ENCODE assay signal across 8 cellular contexts in the genomic region with DNA sequence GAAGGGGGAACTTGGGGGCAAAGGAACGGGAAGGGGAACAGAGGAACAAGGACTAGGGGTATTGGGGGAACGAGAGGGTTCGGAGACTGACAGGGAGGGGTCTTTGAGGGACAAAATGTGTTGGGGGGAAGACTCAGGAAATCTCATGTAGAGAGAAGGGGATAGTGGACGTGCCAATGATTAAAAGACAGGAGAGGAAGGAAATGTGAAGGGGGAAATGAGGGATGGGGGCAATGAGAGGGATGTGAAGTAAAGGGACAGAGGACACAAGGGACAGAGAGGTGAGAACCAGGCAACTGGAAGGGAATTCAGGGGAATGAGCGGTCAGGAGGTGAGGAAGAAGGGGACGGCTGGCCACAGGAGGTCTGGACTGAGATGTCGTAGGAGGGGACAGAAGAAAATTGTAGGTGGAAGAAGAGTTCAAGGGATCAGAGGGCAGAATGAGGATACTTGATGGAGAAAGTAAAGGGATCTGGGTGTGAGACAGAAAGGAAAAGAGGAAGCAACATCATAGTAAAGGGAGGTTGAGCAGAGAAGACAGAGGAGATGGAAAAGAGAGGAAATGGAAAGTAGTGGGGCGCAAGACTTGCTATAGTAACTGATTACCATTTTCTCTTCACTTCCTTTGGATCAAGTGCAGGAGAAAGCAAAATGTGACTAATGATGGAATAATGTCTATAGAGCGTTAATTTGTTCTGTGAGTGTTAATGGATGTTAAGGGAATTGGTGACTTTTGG. TPM values are rescaled to one million over a fixed set of nuclear protein-coding genes. Genes with fewer than 3 reads are reported as not detected.
DNase-seq lines count a peak whose midpoint lies in the region; ATAC-seq and TF ChIP-seq lines count a peak whose summit lies in the region.

No MANE protein-coding gene starts in this region.

- peaks cover 78% of the 10 kb centered on the region for H3K4me1 Mint-ChIP-seq in HFFc6 (ENCODE audit: low read depth)
- peaks cover 52% of the 10 kb centered on the region for H3K4me1 Mint-ChIP-seq in activated CD4-positive, alpha-beta memory T cell treated with anti-CD3 and anti-CD28 coated beads for 36 hours (ENCODE audit: low read depth)
- H3K4me1 Mint-ChIP-seq in stimulated activated naive CD8-positive, alpha-beta T cell treated with anti-CD3 and anti-CD28 coated beads, Interleukin-15, amount 100 ng/mL, for 72 hours: peaks cover 49% of the 10 kb centered on the region

- no peaks in the 10 kb centered on the region for H3K36me3 ChIP-seq in iPS-15b (ENCODE audit: control insufficient read depth, insufficient read depth, low read length)

- CTCF ChIA-PET in AG04450 (lab: Charles Lee): no interaction called here
- CTCF ChIA-PET in activated CD4-positive, alpha-beta memory T cell treated with anti-CD3 and anti-CD28 coated beads for 36 hours (lab: Charles Lee): interaction anchor here (0.6 to 1.6 kb wide), 3 partner anchors 27 to 42 kb away, joined by 3 to 6 read pairs (median 3); no protein-coding TSS in a partner anchor

- TF ChIP-seq CTCF in AG04450 (IDR thresholded peaks at IDR 0.05; ENCODE audit: low read depth, low read length) (no peak), HFFc6 (IDR thresholded peaks at IDR 0.05) (no peak)

- H3K4me3 Mint-ChIP-seq in HFFc6: peak overlapping the region; percentile 90
- H3K4me3 Mint-ChIP-seq in activated CD4-positive, alpha-beta memory T cell treated with anti-CD3 and anti-CD28 coated beads for 36 hours: peak overlapping the region; percentile 93
- peak overlapping the region; percentile 95 to 96 for H3K4me3 Mint-ChIP-seq in stimulated activated naive CD8-positive, alpha-beta T cell treated with anti-CD3 and anti-CD28 coated beads, Interleukin-15, amount 100 ng/mL, for 72 hours

- H3K9ac ChIP-seq in iPS-15b (ENCODE audit: low read depth, low read length): peak overlapping the region; percentile 38

- H3K4me1 ChIP-seq in iPS-15b (ENCODE audit: control insufficient read depth, insufficient read depth, low read length): peaks cover 4% of the 10 kb centered on the region

- DNase-seq in AG04450 (ENCODE audit: low read depth, low spot score): no peak
- no peak for DNase-seq in HFFc6
- no peak for DNase-seq in activated CD4-positive, alpha-beta memory T cell treated with anti-CD3 and anti-CD28 coated beads for 36 hours
- DNase-seq in stimulated activated naive CD8-positive, alpha-beta T cell treated with anti-CD3 and anti-CD28 coated beads, Interleukin-15, amount 100 ng/mL, for 72 hours: no peak
- no peak for DNase-seq in NCI-H510A treated with DMSO at 0.1 percent for 48 hours (lab: John Stamatoyannopoulos, UW)

- H3K27me3 Mint-ChIP-seq in HFFc6 (ENCODE audit: insufficient read depth): peaks cover 2% of the 10 kb centered on the region
- no peaks in the 10 kb centered on the region for H3K27me3 Mint-ChIP-seq in activated CD4-positive, alpha-beta memory T cell treated with anti-CD3 and anti-CD28 coated beads for 36 hours
- H3K27me3 Mint-ChIP-seq in stimulated activated naive CD8-positive, alpha-beta T cell treated with anti-CD3 and anti-CD28 coated beads, Interleukin-15, amount 100 ng/mL, for 72 hours: no peaks in the 10 kb centered on the region

- no peaks in the 10 kb centered on the region for H3K9me3 Mint-ChIP-seq in HFFc6
- H3K9me3 Mint-ChIP-seq in activated CD4-positive, alpha-beta memory T cell treated with anti-CD3 and anti-CD28 coated beads for 36 hours: no peaks in the 10 kb centered on the region
- H3K9me3 Mint-ChIP-seq in stimulated activated naive CD8-positive, alpha-beta T cell treated with anti-CD3 and anti-CD28 coated beads, Interleukin-15, amount 100 ng/mL, for 72 hours: no peaks in the 10 kb centered on the region

- intact Hi-C loops in activated CD4-positive, alpha-beta memory T cell treated with anti-CD3 and anti-CD28 coated beads for 36 hours (cut with micrococcal nuclease): loop anchor here (2.0 to 10.0 kb wide), 4 partner anchors 67 to 905 kb away; a partner anchor contains a TSS

- ATAC-seq in stimulated activated naive CD8-positive, alpha-beta T cell treated with anti-CD3 and anti-CD28 coated beads, Interleukin-15, amount 100 ng/mL, for 72 hours: no peak
- ATAC-seq in GM18868 (IDR thresholded peaks at IDR 0.05; ENCODE audit: unreplicated experiment) (no peak), HG02840 (IDR thresholded peaks at IDR 0.05; ENCODE audit: low FRiP score, unreplicated experiment) (no peak)

- H3K9me3 ChIP-seq in AG04450 (ENCODE audit: control insufficient read depth, insufficient read depth, low read length) (no peaks in the 10 kb centered on the region), iPS-15b (ENCODE audit: control insufficient read depth, insufficient read depth, low read length) (no peaks in the 10 kb centered on the region)

- H3K27ac ChIP-seq in AG04450 (ENCODE audit: low read depth, low read length): no peak overlapping the region

- H3K27ac Mint-ChIP-seq in HFFc6: peak overlapping the region; percentile 65
- H3K27ac Mint-ChIP-seq in activated CD4-positive, alpha-beta memory T cell treated with anti-CD3 and anti-CD28 coated beads for 36 hours: peak overlapping the region; percentile 92
- H3K27ac Mint-ChIP-seq in stimulated activated naive CD8-positive, alpha-beta T cell treated with anti-CD3 and anti-CD28 coated beads, Interleukin-15, amount 100 ng/mL, for 72 hours: peak overlapping the region; percentile 89 to 96

- H3K27me3 ChIP-seq in AG04450 (ENCODE audit: control insufficient read depth, insufficient read depth, low read length) (no peaks in the 10 kb centered on the region), iPS-15b (ENCODE audit: control insufficient read depth, insufficient read depth, low read length) (no peaks in the 10 kb centered on the region)

- H3K36me3 Mint-ChIP-seq in HFFc6 (ENCODE audit: low read depth): peaks cover 5% of the 10 kb centered on the region
- H3K36me3 Mint-ChIP-seq in activated CD4-positive, alpha-beta memory T cell treated with anti-CD3 and anti-CD28 coated beads for 36 hours: peaks cover 6% of the 10 kb centered on the region

- H3K4me3 ChIP-seq in AG04450 (ENCODE audit: low read depth, low read length) (peak overlapping the region; percentile 86), iPS-15b (ENCODE audit: low read depth, low read length) (peak overlapping the region; percentile 65)

- POLR2A ChIA-PET in AG04450 (lab: Yijun Ruan, JAX): interaction anchor here (1.5 kb wide), 2 partner anchors 33 kb away, joined by 7 to 15 read pairs; a partner anchor contains a TSS
- POLR2A ChIA-PET in activated CD4-positive, alpha-beta memory T cell treated with anti-CD3 and anti-CD28 coated beads for 36 hours (lab: Charles Lee): interaction anchor here (1.4 to 8.8 kb wide), 5 partner anchors 8 to 42 kb away, joined by 3 to 104 read pairs (median 15); a partner anchor contains a TSS

RNA-seq across cellular contexts. Expression of a gene that starts 0.7 kb away (rescaled TPM):
- 71.7 and 82.4 TPM in 2 replicates for polyA plus RNA-seq in AG04450 (2011; rRNA removed)
- polyA minus RNA-seq in AG04450 (2011; rRNA and poly(A)+ RNA removed): 39.2 and 42.7 TPM in 2 replicates
- 10 to 100 TPM; 24.7 to 38.4 (median 33.2) TPM for total RNA-seq in HFFc6 (2021; fragmentation: NEBNext Ultra II Directional; extraction: Animal tissue kit (Norgen Biotek cat#: 25700))
- total RNA-seq in activated CD4-positive, alpha-beta memory T cell treated with anti-CD3 and anti-CD28 coated beads for 36 hours: 100 to 1,000 TPM; 109 to 119 TPM

RNA-seq across cellular contexts. Expression of a gene that starts 32.8 kb away (rescaled TPM):
- 501 and 610 TPM in 2 replicates for polyA plus RNA-seq in AG04450 (2011; rRNA removed)
- 47.0 and 86.3 TPM in 2 replicates for polyA minus RNA-seq in AG04450 (2011; rRNA and poly(A)+ RNA removed)
- 100 to 1,000 TPM; 422 to 573 (median 537) TPM for total RNA-seq in HFFc6 (2021; fragmentation: NEBNext Ultra II Directional; extraction: Animal tissue kit (Norgen Biotek cat#: 25700))
- 100 to 1,000 TPM; 139 to 140 TPM for total RNA-seq in activated CD4-positive, alpha-beta memory T cell treated with anti-CD3 and anti-CD28 coated beads for 36 hours
